In the genomic region with DNA sequence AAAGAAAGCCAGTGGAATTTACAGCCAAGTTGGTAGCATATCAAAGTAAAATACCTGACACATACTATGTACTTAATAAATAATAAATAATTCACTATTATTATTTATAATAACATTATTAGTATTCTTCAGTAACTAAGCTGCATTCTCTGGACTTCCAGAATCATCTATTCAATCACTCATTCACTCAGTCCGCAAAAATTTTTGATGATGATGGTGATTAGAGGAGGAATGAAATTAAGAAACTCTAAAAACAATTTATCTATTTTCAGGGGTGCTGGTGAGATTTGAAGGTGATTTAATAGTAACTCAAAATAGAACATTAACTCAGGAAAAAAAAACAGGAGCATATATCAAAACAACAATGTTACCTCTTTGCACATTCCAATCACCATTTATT, we compare ENCODE assay signal across 32 cellular contexts. TPM values are rescaled to one million over a fixed set of nuclear protein-coding genes. Genes with fewer than 3 reads are reported as not detected.
"Had no signal": no experiment of that assay in that cellular context is flagged by ENCODE, and none has a peak within 500 bp of the region (broad histone marks: within the 10 kb centered on the region; RNA-seq: fewer than 3 reads in every experiment).

No MANE protein-coding gene starts in this region.

- H3K9me3 ChIP-seq: ovary, psoas muscle, stomach, thoracic aorta, thyroid gland, tibial nerve, upper lobe of left lung, vagina had no signal

- H3K9ac ChIP-seq: neural progenitor cell, parathyroid adenoma had no signal

- H3K79me2 ChIP-seq: parathyroid adenoma had no signal

- H3K27ac ChIP-seq: neural progenitor cell, ovary, parathyroid adenoma, psoas muscle, skin epidermis, stomach, thoracic aorta, thyroid gland, tibial nerve, upper lobe of left lung, vagina had no signal

- H2AFZ ChIP-seq: neural progenitor cell, parathyroid adenoma had no signal

- H3K27me3 ChIP-seq: neural progenitor cell, ovary, stomach, thyroid gland, tibial nerve, upper lobe of left lung, vagina had no signal

- FAIRE-seq: urothelium cell line had no signal

- H3K4me3 ChIP-seq: neural progenitor cell, ovary, psoas muscle, skin epidermis, stomach, thoracic aorta, thyroid gland, tibial nerve, upper lobe of left lung, vagina had no signal

- H3K4me1 ChIP-seq: neural progenitor cell, parathyroid adenoma, psoas muscle, stomach, thyroid gland, tibial nerve, upper lobe of left lung, vagina had no signal

- H3K36me3 ChIP-seq: neural progenitor cell, ovary, stomach, thoracic aorta, thyroid gland, tibial nerve, upper lobe of left lung, vagina had no signal

- H3K4me2 ChIP-seq: neural progenitor cell had no signal

- ATAC-seq: naive thymus-derived CD4-positive, alpha-beta T cell; natural killer cell; psoas muscle; right cardiac atrium; sciatic nerve; stimulated activated effector memory CD8-positive, alpha-beta T cell treated with anti-CD3 and anti-CD28 coated beads, Interleukin-12 subunit alpha, Interleukin-12 subunit beta, amount 100 ng/mL, for 72 hours; stimulated activated naive B cell treated with anti-CD40 and anti-IgM and Interleukin-4, amounts not matched to agents 10 μg/mL and 1 μg/mL and 100 μg/mL, for 72 hours had no signal

- DNase-seq: naive thymus-derived CD4-positive, alpha-beta T cell; natural killer cell; occipital lobe; ovary; posterior cingulate gyrus; psoas muscle; right cardiac atrium; stimulated activated CD4-positive, alpha-beta T cell treated with anti-CD3 and anti-CD28 coated beads, Interleukin-15, amount 100 ng/mL, for 24 hours; stimulated activated CD4-positive, alpha-beta T cell treated with anti-CD3 and anti-CD28 coated beads, Interleukin-2, amount 100 ng/mL, for 24 hours; stimulated activated CD4-positive, alpha-beta T cell treated with anti-CD3 and anti-CD28 coated beads, Interleukin-2, amount 100 ng/mL, for 48 hours; stimulated activated CD4-positive, alpha-beta T cell treated with anti-CD3 and anti-CD28 coated beads, Interleukin-4, amount 100 ng/mL, for 24 hours; stimulated activated naive B cell treated with anti-CD40 and anti-IgM and Interleukin-4, amounts not matched to agents 10 μg/mL and 1 μg/mL and 100 μg/mL, for 72 hours; stimulated activated naive CD4-positive, alpha-beta T cell treated with Interleukin-2 at 50 U/mL for 16 hours; stomach; thyroid gland; upper lobe of left lung had no signal

RNA-seq across cellular contexts. Expression of a gene that starts 3.2 kb away (rescaled TPM):
- total RNA-seq: occipital lobe, osteoblast, ovary, progenitor cell of endocrine pancreas, psoas muscle, renal cortical epithelial cell, thoracic aorta, thyroid gland, tibial nerve, ureter, vagina had no signal
- polyA plus RNA-seq: naive thymus-derived CD4-positive, alpha-beta T cell; neural cell; ovary; psoas muscle; right cardiac atrium; stomach had no signal

RNA-seq across cellular contexts. Expression of a gene that starts 45.9 kb away (rescaled TPM):
- total RNA-seq: naive thymus-derived CD4-positive, alpha-beta T cell; natural killer cell; occipital lobe; osteoblast; ovary; progenitor cell of endocrine pancreas; psoas muscle; renal cortical epithelial cell; right cardiac atrium; sciatic nerve; stomach; subcutaneous adipose tissue; temporal lobe; thoracic aorta; thyroid gland; tibial nerve; upper lobe of left lung; ureter; vagina had no signal
- polyA plus RNA-seq: neural cell, ovary, psoas muscle, right cardiac atrium, stomach had no signal

RNA-seq across cellular contexts. Expression of a gene that starts 50.6 kb away (rescaled TPM):
- total RNA-seq: naive thymus-derived CD4-positive, alpha-beta T cell; natural killer cell; occipital lobe; osteoblast; ovary; progenitor cell of endocrine pancreas; psoas muscle; renal cortical epithelial cell; right cardiac atrium; sciatic nerve; stomach; subcutaneous adipose tissue; temporal lobe; thoracic aorta; thyroid gland; tibial nerve; upper lobe of left lung; ureter; vagina had no signal
- polyA plus RNA-seq: naive thymus-derived CD4-positive, alpha-beta T cell; neural cell; ovary; psoas muscle; right cardiac atrium; stomach had no signal
